ENCODE assay signal across 8 cellular contexts in the genomic region with DNA sequence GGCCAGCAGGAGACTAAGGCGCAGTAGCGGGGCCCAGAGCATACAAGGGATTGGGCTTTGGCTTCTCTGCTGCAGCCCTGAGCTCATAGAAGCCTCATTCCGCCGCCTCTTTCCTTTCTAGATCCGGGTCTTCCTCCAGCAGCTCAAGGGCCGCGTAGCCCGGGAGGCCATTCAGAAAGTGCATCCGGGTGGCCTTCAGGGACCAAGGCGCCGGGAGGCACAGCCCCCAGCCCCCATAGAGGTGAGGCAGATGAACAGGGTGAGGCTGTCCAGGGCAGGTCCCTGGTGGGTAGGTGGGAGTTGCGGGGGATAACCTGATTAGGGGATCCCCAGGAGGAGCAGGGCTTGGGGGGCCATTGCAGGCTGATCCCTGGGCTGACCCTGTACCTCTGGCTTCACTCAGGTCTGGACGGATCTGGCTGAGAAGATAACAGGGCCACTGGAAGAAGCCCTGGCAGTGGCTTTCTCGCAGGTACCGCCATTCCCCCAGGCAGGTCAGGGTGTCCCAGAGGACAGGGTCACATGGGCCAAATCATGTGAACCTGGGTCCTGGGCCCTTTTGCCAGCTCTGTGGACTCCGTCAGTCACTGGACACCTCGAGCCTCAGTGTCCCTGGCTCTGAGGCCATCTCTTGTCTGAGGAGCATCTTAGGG. TPM values are rescaled to one million over a fixed set of nuclear protein-coding genes. Genes with fewer than 3 reads are reported as not detected.
DNase-seq lines count a peak whose midpoint lies in the region; ATAC-seq and TF ChIP-seq lines count a peak whose summit lies in the region.

No MANE protein-coding gene starts in this region.

- peaks cover 19% of the 10 kb centered on the region for H3K4me1 ChIP-seq in Panc1 (ENCODE audit: control insufficient read depth, insufficient read depth, low read length)
- peaks cover 46 to 93% (median 89%) of the 10 kb centered on the region in 4 donors for H3K4me1 ChIP-seq in esophagus muscularis mucosa

- no peak for ATAC-seq in Panc1
- no peak for ATAC-seq in HG03469 (IDR thresholded peaks at IDR 0.05; ENCODE audit: unreplicated experiment)
- no peak for ATAC-seq in HG03159 (IDR thresholded peaks at IDR 0.05; ENCODE audit: unreplicated experiment)

- TF ChIP-seq CTCF in GM12875 (IDR thresholded peaks at IDR 0.05; ENCODE audit: borderline replicate concordance, insufficient read depth, low read depth, low read length) (no peak), Panc1 (IDR thresholded peaks at IDR 0.05) (no peak), esophagus muscularis mucosa (IDR thresholded peaks at IDR 0.05) (no peak), retinal pigment epithelial cell (conservative IDR thresholded peaks at IDR 0.05; ENCODE audit: low read depth, low read length) (no peak)

- H3K4me3 ChIP-seq in GM12875 (ENCODE audit: low read depth, low read length) (peak overlapping the region; percentile 63), Panc1 (ENCODE audit: low read depth in 2 of 2, low read length in 2 of 2) (peak overlapping the region; percentile 54 to 65), esophagus muscularis mucosa (peak overlapping the region; percentile 76 to 93 (median 80)), retinal pigment epithelial cell (ENCODE audit: low read length) (peak overlapping the region; percentile 40)

- intact Hi-C loops in Panc1 (cut with micrococcal nuclease; ENCODE audit: unreplicated experiment): no loop called here
- intact Hi-C loops in esophagus muscularis mucosa (cut with DNase I): no loop called here

- POLR2A ChIA-PET in Panc1 (lab: Charles Lee): no interaction called here

- no TSS peak for BruUV-seq in Panc1 (replicated peaks; lab: Mats Ljungman, UMichigan)

- H3K27me3 ChIP-seq in Panc1 (ENCODE audit: control insufficient read depth, insufficient read depth, low read length) (no peaks in the 10 kb centered on the region), esophagus muscularis mucosa (peaks cover 6 to 34% (median 16%) of the 10 kb centered on the region in 4 donors)

- no peaks in the 10 kb centered on the region for H3K9me3 ChIP-seq in Panc1 (ENCODE audit: control insufficient read depth, insufficient read depth, low read depth, low read length)
- H3K9me3 ChIP-seq in esophagus muscularis mucosa: no peaks in the 10 kb centered on the region

- H3K36me3 ChIP-seq in Panc1 (ENCODE audit: control insufficient read depth, insufficient read depth, low read length): no peaks in the 10 kb centered on the region; the same call in 1 of the 2 replicates
- H3K36me3 ChIP-seq in esophagus muscularis mucosa: peaks cover 9 to 19% (median 16%) of the 10 kb centered on the region in 4 donors

- 37% methylated on average over 15 of the region's 17 CpGs for WGBS in esophagus muscularis mucosa

- DNase-seq in Panc1 (ENCODE audit: low read depth, low spot score) (no peak), esophagus muscularis mucosa (ENCODE audit: extremely low spot score) (no peak), retinal pigment epithelial cell (ENCODE audit: low read depth) (no peak), GOT3 (lab: John Stamatoyannopoulos, UW) (no peak)
- DNase-seq in stimulated activated CD8-positive, alpha-beta memory T cell treated with anti-CD3 and anti-CD28 coated beads, Interleukin-4, amount 100 ng/mL, for 48 hours: no peak

- CTCF ChIA-PET in Panc1 (lab: Charles Lee): interaction anchor here (0.7 to 2.0 kb wide), 2 partner anchors 52 to 135 kb away, joined by 3 to 6 read pairs; no protein-coding TSS in a partner anchor

- peak overlapping the region; percentile 79 for H3K27ac ChIP-seq in Panc1 (ENCODE audit: low read length)
- peak overlapping the region; percentile 91 to 96 (median 94) for H3K27ac ChIP-seq in esophagus muscularis mucosa (replicated peaks in 1 of 4)

- TF ChIP-seq EP300 in esophagus muscularis mucosa (IDR thresholded peaks at IDR 0.05): no peak

- in situ Hi-C loops in Panc1 (cut with HindIII; ENCODE audit: low pct_unique_long_range_greater_than_20kb, low sequenced_read_pairs): no loop called here

- no peak for TF ChIP-seq POLR2A in esophagus muscularis mucosa (IDR thresholded peaks at IDR 0.05; ENCODE audit: low read depth)

RNA-seq across cellular contexts. Expression of gene SNAPC2, which starts 1.3 kb away (rescaled TPM):
- total RNA-seq in Panc1 (2021; ENCODE audit: unreplicated experiment): 63.0 TPM
- polyA plus RNA-seq in Panc1 (2012; ENCODE audit: insufficient read length): 64.0 TPM
- total RNA-seq in esophagus muscularis mucosa: 10 to 100 TPM; 32.4 to 47.2 (median 35.0) TPM

RNA-seq across cellular contexts. Expression of gene CTXN1, which starts 4.5 kb away (rescaled TPM):
- 89.4 TPM for total RNA-seq in Panc1 (2021; ENCODE audit: unreplicated experiment)
- polyA plus RNA-seq in Panc1 (2012; ENCODE audit: insufficient read length): 269 TPM
- 10 to 100 TPM; 28.7 to 59.4 (median 49.2) TPM for total RNA-seq in esophagus muscularis mucosa

RNA-seq across cellular contexts. Expression of gene TGFBR3L, which starts 6.8 kb away (rescaled TPM):
- total RNA-seq in Panc1 (2021; ENCODE audit: unreplicated experiment): 12.5 TPM
- 38.6 TPM for polyA plus RNA-seq in Panc1 (2012; ENCODE audit: insufficient read length)
- 1 to 10 TPM; 2.2 to 8.3 (median 6.1) TPM for total RNA-seq in esophagus muscularis mucosa

RNA-seq across cellular contexts. Expression of gene MAP2K7, which starts 17.8 kb away (rescaled TPM):
- total RNA-seq in Panc1 (2021; ENCODE audit: unreplicated experiment) (32.9 TPM), esophagus muscularis mucosa (10 to 100 TPM; 17.2 to 31.9 (median 24.5) TPM)
- polyA plus RNA-seq in Panc1 (2012; ENCODE audit: insufficient read length): 35.2 TPM

RNA-seq across cellular contexts. Expression of gene TIMM44, which starts 22.0 kb away (rescaled TPM):
- total RNA-seq in Panc1 (2021; ENCODE audit: unreplicated experiment) (105 TPM), esophagus muscularis mucosa (100 to 1,000 TPM in 1 of 4 donors, 10 to 100 TPM in 3; 61.6 to 111 (median 98.5) TPM)
- polyA plus RNA-seq in Panc1 (2012; ENCODE audit: insufficient read length): 123 TPM
